9 cellular contexts compared by ENCODE assay signal in genomic region chr20:41411458-41411857, GRCh38. TPM values are rescaled to one million over a fixed set of nuclear protein-coding genes. Genes with fewer than 3 reads are reported as not detected.
A peak's percentile ranks its signal among the peaks of the same experiment; 100 is the strongest.
DNase-seq lines count a peak whose midpoint lies in the region; ATAC-seq and TF ChIP-seq lines count a peak whose summit lies in the region.
"Had no signal": no experiment of that assay in that cellular context is flagged by ENCODE, and none has a peak within 500 bp of the region (broad histone marks: within the 10 kb centered on the region; RNA-seq: fewer than 3 reads in every experiment).

No MANE protein-coding gene starts in this region.

- DNase-seq in NCI-H1694 treated with DMSO at 0.1 percent for 48 hours (lab: John Stamatoyannopoulos, UW) (peak; percentile 8), NCI-H1694 (lab: John Stamatoyannopoulos, UW) (no peak), SW480 (ENCODE audit: low spot score) (peak; percentile 25), cardiac muscle cell (ENCODE audit: low read depth in 1 of 2, low spot score in 1 of 2) (peak in 1 of 2 donors; percentile 55), thyroid gland (no peak), NCI-H128 (lab: John Stamatoyannopoulos, UW; ENCODE audit: unreplicated experiment) (no peak), GM19238 (ENCODE audit: insufficient read length, low spot score) (no peak)
- DNase-seq: C1 segment of cervical spinal cord had no signal

- H3K36me3 ChIP-seq in cardiac muscle cell (peaks cover 62% of the 10 kb centered on the region), thyroid gland (peaks cover 76 to 81% of the 10 kb centered on the region in 2 donors)

- H3K4me1 ChIP-seq in cardiac muscle cell (ENCODE audit: low read depth) (peaks cover 3% of the 10 kb centered on the region), thyroid gland (no peaks in the 10 kb centered on the region)

- TF ChIP-seq POLR2A in thyroid gland (IDR thresholded peaks at IDR 0.05) = no peak

- peak overlapping the region; percentile 56 for H3K27ac ChIP-seq in cardiac muscle cell
- no peak overlapping the region for H3K27ac ChIP-seq in thyroid gland

- ATAC-seq in GM18861 (IDR thresholded peaks at IDR 0.05; ENCODE audit: unreplicated experiment) = no peak

- H3K4me3 ChIP-seq in cardiac muscle cell (no peak overlapping the region), thyroid gland (replicated peaks in 1 of 3) (no peak overlapping the region)

- 53 to 66% methylated on average over 2 of the region's 2 CpGs for WGBS in thyroid gland, 2 donors

- intact Hi-C loops in thyroid gland (cut with DNase I) = loop anchor here (5.0 to 10.0 kb wide), 2 partner anchors 64 to 247 kb away; no protein-coding TSS in a partner anchor

- no peaks in the 10 kb centered on the region for H3K9me3 ChIP-seq in cardiac muscle cell (ENCODE audit: low read depth)
- no peaks in the 10 kb centered on the region for H3K9me3 ChIP-seq in thyroid gland

- no peaks in the 10 kb centered on the region for H3K27me3 ChIP-seq in cardiac muscle cell
- H3K27me3 ChIP-seq in thyroid gland = no peaks in the 10 kb centered on the region

- TF ChIP-seq CTCF in cardiac muscle cell (IDR thresholded peaks at IDR 0.05; ENCODE audit: low read depth, low read length) (peak; percentile 42), thyroid gland (IDR thresholded peaks at IDR 0.05) (peak in 5 of 6 experiments; percentile 11 to 43 (median 28))

RNA-seq across cellular contexts. Expression of gene EMILIN3, which starts 44.8 kb away (rescaled TPM):
- 1.3 and 2.3 TPM in 2 replicates for total RNA-seq in cardiac muscle cell
- polyA plus RNA-seq in cardiac muscle cell = 0.45 and 0.54 TPM in 2 replicates
- 1 to 10 TPM in 1 of 4 donors, under 1 TPM in 3; 0.27 to 1.3 (median 0.61) TPM for total RNA-seq in thyroid gland

Comparison
In these comparisons a context has a peak if more than half of its experiments do, and no peak if none do; other contexts are left out.
1. DNase-seq: peak in NCI-H1694 treated with DMSO at 0.1 percent for 48 hours (single experiment) and SW480 (single experiment); none in NCI-H1694 (single experiment), thyroid gland (0 of 2), NCI-H128 (single experiment) and GM19238 (single experiment).